ENCODE assay signal across 1 cellular context in the genomic region with DNA sequence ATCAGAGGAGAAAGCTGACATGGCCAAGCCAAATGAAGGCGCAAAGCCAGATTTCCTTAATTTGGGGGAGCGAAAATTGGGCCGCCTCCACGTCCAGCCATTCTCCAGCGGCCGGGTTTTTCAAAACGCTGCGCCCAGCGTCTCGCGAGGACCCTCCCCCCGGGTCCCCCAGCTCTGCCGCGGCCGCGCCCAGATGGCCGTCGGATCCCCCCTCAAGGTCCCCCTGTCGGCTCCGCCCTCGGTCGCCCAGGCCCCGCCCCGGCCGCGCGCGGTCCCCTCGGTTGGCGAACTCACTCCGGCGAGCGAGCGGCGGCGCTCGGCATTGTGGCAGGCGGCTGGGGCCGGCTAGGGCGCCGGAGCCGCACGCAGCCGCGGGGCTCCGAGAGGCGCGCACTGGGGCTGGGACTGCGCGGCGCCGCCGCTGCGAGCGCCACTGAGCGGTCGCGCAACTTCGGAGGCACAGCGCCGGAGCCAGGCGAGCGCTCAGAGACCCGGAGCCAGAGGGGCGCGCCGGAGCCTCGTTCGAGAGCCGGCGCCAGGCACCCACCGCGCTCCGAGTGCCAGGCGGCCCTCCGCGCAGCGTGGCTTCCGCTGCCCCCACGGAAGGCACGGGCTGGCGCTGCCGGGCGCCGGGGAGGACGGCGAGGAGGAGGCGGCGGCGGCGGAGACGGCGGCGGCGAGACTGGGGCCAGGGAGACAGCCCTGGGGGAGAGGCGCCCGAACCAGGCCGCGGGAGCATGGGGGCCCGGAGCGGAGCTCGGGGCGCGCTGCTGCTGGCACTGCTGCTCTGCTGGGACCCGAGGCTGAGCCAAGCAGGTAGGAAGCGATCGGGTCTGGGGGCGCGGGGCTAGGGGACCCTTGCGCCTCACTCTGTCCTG.
TF ChIP-seq lines count a peak whose summit lies in the region.

Gene UNC5B (plus strand): TSS at position 322 of the 878 bp plus-strand sequence. CDS start 416 bp downstream, at position 738.

TF ChIP-seq in HepG2, 621 proteins besides CTCF, POLR2A, EP300 and RAD21 (continued from another document and continues in another):
- TF ChIP-seq CHD2 (IDR thresholded peaks at IDR 0.05; ENCODE audit: low read depth, low read length) (peak; percentile 70), ARNT2 (CRISPR knock-in tag; IDR thresholded peaks at IDR 0.05; ENCODE audit: low read depth) (peak; percentile 38; the same call in 1 of the 2 replicates), ZNF225 (CRISPR knock-in tag; IDR thresholded peaks at IDR 0.05) (no peak), ZBTB2 (CRISPR knock-in tag; IDR thresholded peaks at IDR 0.05; ENCODE audit: low read depth) (no peak), CEBPZ (IDR thresholded peaks at IDR 0.05; ENCODE audit: low read length) (no peak), SRY (CRISPR knock-in tag; IDR thresholded peaks at IDR 0.05) (no peak), ZFYVE20 (CRISPR knock-in tag; IDR thresholded peaks at IDR 0.05; ENCODE audit: borderline replicate concordance, low read depth) (no peak), ZNF569 (CRISPR knock-in tag; IDR thresholded peaks at IDR 0.05; ENCODE audit: borderline replicate concordance) (no peak), RFXANK (CRISPR knock-in tag; IDR thresholded peaks at IDR 0.05) (no peak), ZNF616 (CRISPR knock-in tag; IDR thresholded peaks at IDR 0.05; ENCODE audit: low read depth) (no peak), ZNF230 (CRISPR knock-in tag; IDR thresholded peaks at IDR 0.05) (no peak), ZBTB1 (CRISPR knock-in tag; IDR thresholded peaks at IDR 0.05; ENCODE audit: borderline replicate concordance) (no peak), RCOR2 (CRISPR knock-in tag; IDR thresholded peaks at IDR 0.05) (no peak), SNAPC4 (CRISPR knock-in tag; IDR thresholded peaks at IDR 0.05) (no peak), U2AF2 (IDR thresholded peaks at IDR 0.05; ENCODE audit: low read depth, low read length) (no peak), ZNF235 (CRISPR knock-in tag; IDR thresholded peaks at IDR 0.05; ENCODE audit: borderline replicate concordance) (no peak), ZMYM2 (CRISPR knock-in tag; IDR thresholded peaks at IDR 0.05) (no peak), PHF20 (CRISPR knock-in tag; IDR thresholded peaks at IDR 0.05) (no peak), MTF2 (CRISPR knock-in tag; IDR thresholded peaks at IDR 0.05; ENCODE audit: borderline replicate concordance) (peak; percentile 77; the same call in 1 of the 2 replicates), NBN (conservative IDR thresholded peaks at IDR 0.05) (no peak), SUZ12 (IDR thresholded peaks at IDR 0.05; ENCODE audit: low read depth, low read length) (no peak), AHR (CRISPR knock-in tag; IDR thresholded peaks at IDR 0.05) (no peak), KLF13 (CRISPR knock-in tag; IDR thresholded peaks at IDR 0.05) (no peak), ZNF687 (CRISPR knock-in tag; IDR thresholded peaks at IDR 0.05) (no peak; the same call in 1 of the 2 replicates), MXD4 (CRISPR knock-in tag; IDR thresholded peaks at IDR 0.05) (no peak), SP4 (CRISPR knock-in tag; IDR thresholded peaks at IDR 0.05) (peak; percentile 65; the same call in 1 of the 2 replicates), THRA (CRISPR knock-in tag; IDR thresholded peaks at IDR 0.05; ENCODE audit: borderline replicate concordance) (no peak), ZFY (CRISPR knock-in tag; IDR thresholded peaks at IDR 0.05) (no peak)
- TF ChIP-seq, protein P1, sequence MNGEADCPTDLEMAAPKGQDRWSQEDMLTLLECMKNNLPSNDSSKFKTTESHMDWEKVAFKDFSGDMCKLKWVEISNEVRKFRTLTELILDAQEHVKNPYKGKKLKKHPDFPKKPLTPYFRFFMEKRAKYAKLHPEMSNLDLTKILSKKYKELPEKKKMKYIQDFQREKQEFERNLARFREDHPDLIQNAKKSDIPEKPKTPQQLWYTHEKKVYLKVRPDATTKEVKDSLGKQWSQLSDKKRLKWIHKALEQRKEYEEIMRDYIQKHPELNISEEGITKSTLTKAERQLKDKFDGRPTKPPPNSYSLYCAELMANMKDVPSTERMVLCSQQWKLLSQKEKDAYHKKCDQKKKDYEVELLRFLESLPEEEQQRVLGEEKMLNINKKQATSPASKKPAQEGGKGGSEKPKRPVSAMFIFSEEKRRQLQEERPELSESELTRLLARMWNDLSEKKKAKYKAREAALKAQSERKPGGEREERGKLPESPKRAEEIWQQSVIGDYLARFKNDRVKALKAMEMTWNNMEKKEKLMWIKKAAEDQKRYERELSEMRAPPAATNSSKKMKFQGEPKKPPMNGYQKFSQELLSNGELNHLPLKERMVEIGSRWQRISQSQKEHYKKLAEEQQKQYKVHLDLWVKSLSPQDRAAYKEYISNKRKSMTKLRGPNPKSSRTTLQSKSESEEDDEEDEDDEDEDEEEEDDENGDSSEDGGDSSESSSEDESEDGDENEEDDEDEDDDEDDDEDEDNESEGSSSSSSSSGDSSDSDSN (CRISPR knock-in tag; IDR thresholded peaks at IDR 0.05) = peak; percentile 79; the same call in 1 of the 2 replicates
- TF ChIP-seq, protein P2, sequence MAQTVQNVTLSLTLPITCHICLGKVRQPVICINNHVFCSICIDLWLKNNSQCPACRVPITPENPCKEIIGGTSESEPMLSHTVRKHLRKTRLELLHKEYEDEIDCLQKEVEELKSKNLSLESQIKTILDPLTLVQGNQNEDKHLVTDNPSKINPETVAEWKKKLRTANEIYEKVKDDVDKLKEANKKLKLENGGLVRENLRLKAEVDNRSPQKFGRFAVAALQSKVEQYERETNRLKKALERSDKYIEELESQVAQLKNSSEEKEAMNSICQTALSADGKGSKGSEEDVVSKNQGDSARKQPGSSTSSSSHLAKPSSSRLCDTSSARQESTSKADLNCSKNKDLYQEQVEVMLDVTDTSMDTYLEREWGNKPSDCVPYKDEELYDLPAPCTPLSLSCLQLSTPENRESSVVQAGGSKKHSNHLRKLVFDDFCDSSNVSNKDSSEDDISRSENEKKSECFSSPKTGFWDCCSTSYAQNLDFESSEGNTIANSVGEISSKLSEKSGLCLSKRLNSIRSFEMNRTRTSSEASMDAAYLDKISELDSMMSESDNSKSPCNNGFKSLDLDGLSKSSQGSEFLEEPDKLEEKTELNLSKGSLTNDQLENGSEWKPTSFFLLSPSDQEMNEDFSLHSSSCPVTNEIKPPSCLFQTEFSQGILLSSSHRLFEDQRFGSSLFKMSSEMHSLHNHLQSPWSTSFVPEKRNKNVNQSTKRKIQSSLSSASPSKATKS (CRISPR knock-in tag; IDR thresholded peaks at IDR 0.05) = no peak
- TF ChIP-seq, protein P3, sequence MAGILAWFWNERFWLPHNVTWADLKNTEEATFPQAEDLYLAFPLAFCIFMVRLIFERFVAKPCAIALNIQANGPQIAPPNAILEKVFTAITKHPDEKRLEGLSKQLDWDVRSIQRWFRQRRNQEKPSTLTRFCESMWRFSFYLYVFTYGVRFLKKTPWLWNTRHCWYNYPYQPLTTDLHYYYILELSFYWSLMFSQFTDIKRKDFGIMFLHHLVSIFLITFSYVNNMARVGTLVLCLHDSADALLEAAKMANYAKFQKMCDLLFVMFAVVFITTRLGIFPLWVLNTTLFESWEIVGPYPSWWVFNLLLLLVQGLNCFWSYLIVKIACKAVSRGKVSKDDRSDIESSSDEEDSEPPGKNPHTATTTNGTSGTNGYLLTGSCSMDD (CRISPR knock-in tag; IDR thresholded peaks at IDR 0.05) = no peak
